ENCODE assay signal across 9 cellular contexts in the genomic region with DNA sequence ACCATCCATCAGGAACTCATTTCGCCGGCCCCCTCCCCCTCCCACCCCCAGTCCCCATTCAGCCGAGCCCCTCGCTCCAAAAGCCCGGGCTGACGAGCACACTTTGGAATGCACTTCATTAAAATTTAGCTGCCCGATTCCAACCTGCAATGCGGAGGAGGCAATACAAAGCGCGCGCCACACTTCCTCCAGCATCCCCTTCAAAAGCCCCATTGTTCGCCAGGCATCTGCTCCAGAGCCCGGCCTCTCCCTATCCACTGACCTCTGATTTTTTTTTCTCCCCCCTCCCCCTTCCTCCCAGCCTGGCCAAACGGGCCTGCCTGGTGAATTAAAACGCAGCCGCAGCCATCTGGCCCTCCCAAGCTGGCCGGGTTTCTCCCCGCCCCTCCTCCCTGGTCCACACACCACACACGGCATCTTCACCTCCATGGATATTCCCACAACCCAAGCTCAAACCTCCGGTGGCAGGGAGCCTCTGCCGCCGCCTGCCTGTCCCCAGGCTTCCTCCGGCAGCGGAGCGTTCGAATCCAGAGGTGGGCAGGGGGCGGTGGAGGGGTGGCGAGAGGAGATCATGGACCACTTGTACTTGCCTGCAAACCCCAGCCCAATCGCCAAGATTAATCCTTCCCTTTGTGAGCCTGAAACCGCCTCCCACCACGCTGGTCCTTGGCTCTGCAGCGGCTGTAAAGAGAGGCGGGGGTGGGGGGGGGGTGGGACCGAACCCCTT.
DNase-seq lines count a peak whose midpoint lies in the region; ATAC-seq and TF ChIP-seq lines count a peak whose summit lies in the region.
"Had no signal": no experiment of that assay in that cellular context is flagged by ENCODE, and none has a peak within 500 bp of the region (broad histone marks: within the 10 kb centered on the region; RNA-seq: fewer than 3 reads in every experiment).

No MANE protein-coding gene starts in this region.

- no CpG with 5 or more reads among the region's 34 CpGs for WGBS in iPS DF 6.9 (ENCODE audit: insufficient coverage, insufficient read length)

- H3K36me3 ChIP-seq in H7 (replicated peaks; ENCODE audit: control insufficient read depth, insufficient read depth, low read length) (no peaks in the 10 kb centered on the region), ascending aorta (no peaks in the 10 kb centered on the region), iPS DF 6.9 (ENCODE audit: control insufficient read depth, insufficient read depth, low read length) (no peaks in the 10 kb centered on the region), gastrocnemius medialis (no peaks in the 10 kb centered on the region)

- intact Hi-C loops in ascending aorta (cut with DNase I) (no loop called here), gastrocnemius medialis (cut with DNase I; ENCODE audit: low total_unique reads) (no loop called here)
- intact Hi-C loops in activated CD8-positive, alpha-beta T cell treated with anti-CD3 and anti-CD28 coated beads for 36 hours (cut with micrococcal nuclease), result no loop called here

- CTCF ChIA-PET in activated CD8-positive, alpha-beta T cell treated with anti-CD3 and anti-CD28 coated beads for 36 hours (lab: Charles Lee), result no interaction called here

- TF ChIP-seq POLR2A in gastrocnemius medialis (IDR thresholded peaks at IDR 0.05), result no peak

- in situ Hi-C loops in gastrocnemius medialis (cut with MboI; ENCODE audit: low sequenced_read_pairs in 4 of 4), result no loop called here

- H3K4me3 Mint-ChIP-seq in activated CD8-positive, alpha-beta T cell treated with anti-CD3 and anti-CD28 coated beads for 36 hours, result no peak overlapping the region
- H3K4me3 Mint-ChIP-seq: activated B cell treated with CpG ODN at 0.5 μM for 24 hours had no signal

- H3K4me1 ChIP-seq in ascending aorta, result peaks cover 0 to 7% of the 10 kb centered on the region in 2 donors
- H3K4me1 ChIP-seq in iPS DF 6.9 (ENCODE audit: control insufficient read depth, insufficient read depth, low read length), result peaks cover 15% of the 10 kb centered on the region; the same call in 1 of the 2 replicates
- peaks cover 11 to 13% of the 10 kb centered on the region in 2 donors for H3K4me1 ChIP-seq in gastrocnemius medialis

- no peaks in the 10 kb centered on the region for H3K9me3 Mint-ChIP-seq in activated CD8-positive, alpha-beta T cell treated with anti-CD3 and anti-CD28 coated beads for 36 hours
- H3K9me3 Mint-ChIP-seq: activated B cell treated with CpG ODN at 0.5 μM for 24 hours had no signal

- H3K4me3 ChIP-seq in H7 (ENCODE audit: insufficient read depth, low read depth, low read length) (peak overlapping the region; percentile 53), ascending aorta (peak overlapping the region; percentile 50 to 65), iPS DF 6.9 (ENCODE audit: low read length) (peak overlapping the region; percentile 42; the same call in 1 of the 2 replicates), gastrocnemius medialis (peak overlapping the region; percentile 36 to 54 (median 48))

- H3K9me3 ChIP-seq in ascending aorta (no peaks in the 10 kb centered on the region), iPS DF 6.9 (ENCODE audit: control insufficient read depth, insufficient read depth, low read length) (no peaks in the 10 kb centered on the region), gastrocnemius medialis (no peaks in the 10 kb centered on the region)

- peaks cover 25% of the 10 kb centered on the region for H3K27me3 Mint-ChIP-seq in activated CD8-positive, alpha-beta T cell treated with anti-CD3 and anti-CD28 coated beads for 36 hours

- H3K4me1 Mint-ChIP-seq in activated CD8-positive, alpha-beta T cell treated with anti-CD3 and anti-CD28 coated beads for 36 hours (ENCODE audit: low read depth), result no peaks in the 10 kb centered on the region
- H3K4me1 Mint-ChIP-seq: activated B cell treated with CpG ODN at 0.5 μM for 24 hours had no signal

- H3K36me3 Mint-ChIP-seq in activated CD8-positive, alpha-beta T cell treated with anti-CD3 and anti-CD28 coated beads for 36 hours (ENCODE audit: low read depth), result no peaks in the 10 kb centered on the region

- POLR2A ChIA-PET in activated CD8-positive, alpha-beta T cell treated with anti-CD3 and anti-CD28 coated beads for 36 hours (lab: Charles Lee), result no interaction called here

- peak; percentile 79 for DNase-seq in H7
- no peak for DNase-seq in ascending aorta (ENCODE audit: low spot score in 2 of 2)
- DNase-seq in iPS DF 6.9 (ENCODE audit: low read depth, low spot score), result peak; percentile 71
- no peak for DNase-seq in gastrocnemius medialis
- DNase-seq in epidermal melanocyte (ENCODE audit: insufficient read length, low spot score), result no peak
- no peak for DNase-seq in activated CD4-positive, alpha-beta T cell treated with anti-CD3 and anti-CD28 coated beads for 1 hour
- DNase-seq in activated CD8-positive, alpha-beta T cell treated with anti-CD3 and anti-CD28 coated beads for 36 hours, result no peak
- DNase-seq: activated B cell treated with CpG ODN at 0.5 μM for 24 hours had no signal

- H3K27ac ChIP-seq in ascending aorta (no peak overlapping the region), iPS DF 6.9 (ENCODE audit: low read length) (peak overlapping the region; percentile 9), gastrocnemius medialis (no peak overlapping the region)

- H3K27ac Mint-ChIP-seq in activated CD8-positive, alpha-beta T cell treated with anti-CD3 and anti-CD28 coated beads for 36 hours, result no peak overlapping the region
- H3K27ac Mint-ChIP-seq: activated B cell treated with CpG ODN at 0.5 μM for 24 hours had no signal

- TF ChIP-seq CTCF in ascending aorta (IDR thresholded peaks at IDR 0.05), result no peak
- no peak for TF ChIP-seq CTCF in gastrocnemius medialis (IDR thresholded peaks at IDR 0.05 in 4 of 5, conservative IDR thresholded peaks at IDR 0.05 in 1 of 5)
- TF ChIP-seq CTCF in activated CD8-positive, alpha-beta T cell treated with anti-CD3 and anti-CD28 coated beads for 36 hours (IDR thresholded peaks at IDR 0.05), result no peak

- H3K27me3 ChIP-seq in H7 (ENCODE audit: control insufficient read depth, insufficient read depth, low read length), result no peaks in the 10 kb centered on the region
- no peaks in the 10 kb centered on the region for H3K27me3 ChIP-seq in ascending aorta
- H3K27me3 ChIP-seq in iPS DF 6.9 (ENCODE audit: control insufficient read depth, insufficient read depth, low read length), result no peaks in the 10 kb centered on the region
- H3K27me3 ChIP-seq in gastrocnemius medialis, result no peaks in the 10 kb centered on the region

- ATAC-seq in gastrocnemius medialis (no peak), esophagus mucosa (no peak)
- no peak for ATAC-seq in activated CD8-positive, alpha-beta T cell treated with anti-CD3 and anti-CD28 coated beads for 36 hours

Comparison
In these comparisons a context has a peak if more than half of its experiments do, and no peak if none do; other contexts are left out.
1. DNase-seq: peak in H7 (single experiment) and iPS DF 6.9 (single experiment); none in ascending aorta (0 of 2), gastrocnemius medialis (0 of 2), epidermal melanocyte (single experiment), activated CD4-positive, alpha-beta T cell treated with anti-CD3 and anti-CD28 coated beads for 1 hour (single experiment) and activated CD8-positive, alpha-beta T cell treated with anti-CD3 and anti-CD28 coated beads for 36 hours (single experiment).
2. Peak in every context shown above with its lines, with median percentiles within 50 percentile points of each other: H3K4me3 ChIP-seq.